Comparison of ENCODE assay signal across 1 cellular context in genomic region chr7:97117372-97118188, GRCh38.
TF ChIP-seq lines count a peak whose summit lies in the region.

SDHAF3 (plus strand) TSS chr7:97117698; CDS start chr7:97117724, 26 bp downstream.

TF ChIP-seq in K562, 482 proteins besides CTCF, POLR2A, EP300 and RAD21 (continued from another document and continues in another):
- TF ChIP-seq SMAD4 (CRISPR knock-in tag; conservative IDR thresholded peaks at IDR 0.05) (0 out of 2 replicates have a peak, but pooled peaks have one; percentile 38), FOXJ2 (tag; IDR thresholded peaks at IDR 0.05) (peak; percentile 91), GABPB1 (CRISPR knock-in tag; IDR thresholded peaks at IDR 0.05) (peak; percentile 99), CBX1 (IDR thresholded peaks at IDR 0.05; ENCODE audit: low read depth) (peak; percentile 95), MEIS2 (IDR thresholded peaks at IDR 0.05; ENCODE audit: partially characterized antibody) (peak; percentile 86), ZBTB5 (IDR thresholded peaks at IDR 0.05) (no peak), POLR2AphosphoS2 (IDR thresholded peaks at IDR 0.05; ENCODE audit: low read length) (peak; percentile 57; the same call in 1 of the 2 replicates), U2AF2 (optimal IDR thresholded peaks at IDR 0.05; ENCODE audit: low read depth, low read length) (no peak), DPF2 (IDR thresholded peaks at IDR 0.05) (no peak; the same call in 1 of the 2 replicates), SIRT6 (IDR thresholded peaks at IDR 0.05; ENCODE audit: low read depth, low read length) (no peak), RUNX1 (IDR thresholded peaks at IDR 0.05; ENCODE audit: low read depth) (peak; percentile 65; the same call in 1 of the 2 replicates), MLLT1 (IDR thresholded peaks at IDR 0.05) (peak; percentile 66 to 91), ZNF592 (IDR thresholded peaks at IDR 0.05) (peak; percentile 49; the same call in 1 of the 2 replicates), NFIX (CRISPR knock-in tag; IDR thresholded peaks at IDR 0.05; ENCODE audit: low read depth) (no peak), CC2D1A (IDR thresholded peaks at IDR 0.05) (0 out of 2 replicates have a peak, but pooled peaks have one; percentile 31), CTBP1 (IDR thresholded peaks at IDR 0.05; ENCODE audit: borderline replicate concordance) (peak; percentile 91), PYGO2 (tag; IDR thresholded peaks at IDR 0.05) (no peak), POLR3G (IDR thresholded peaks at IDR 0.05; ENCODE audit: extremely low read depth, insufficient read length, insufficient replicate concordance) (no peak), NFRKB (IDR thresholded peaks at IDR 0.05; ENCODE audit: low read depth) (peak; percentile 77), FOXM1 (IDR thresholded peaks at IDR 0.05; ENCODE audit: low read depth) (peak; percentile 29; the same call in 1 of the 2 replicates), FOXM1 (CRISPR knock-in tag; IDR thresholded peaks at IDR 0.05; ENCODE audit: low read depth) (no peak), AFF4 (CRISPR knock-in tag; IDR thresholded peaks at IDR 0.05) (peak; percentile 86; the same call in 1 of the 2 replicates), ATF1 (CRISPR knock-in tag; IDR thresholded peaks at IDR 0.05) (peak; percentile 59; the same call in 1 of the 2 replicates), ATF1 (tag; IDR thresholded peaks at IDR 0.05) (peak; percentile 94), POLR2B (IDR thresholded peaks at IDR 0.05; ENCODE audit: low read depth, partially characterized antibody) (peak; percentile 88), ERF (CRISPR knock-in tag; IDR thresholded peaks at IDR 0.05) (no peak; the same call in 1 of the 2 replicates), GABPA (tag; conservative IDR thresholded peaks at IDR 0.05; ENCODE audit: low read depth) (peak; percentile 99), ZC3H11A (IDR thresholded peaks at IDR 0.05; ENCODE audit: low read depth, low read length) (peak; percentile 92), SIN3A (IDR thresholded peaks at IDR 0.05; ENCODE audit: borderline replicate concordance in 2 of 2, control insufficient read depth in 1 of 2, low read depth in 2 of 2, low read length in 2 of 2) (peak; percentile 31 to 65; a peak in 2 of 4 replicates), RFX1 (IDR thresholded peaks at IDR 0.05) (no peak), FOXP4 (CRISPR knock-in tag; IDR thresholded peaks at IDR 0.05; ENCODE audit: borderline replicate concordance) (no peak)
- TF ChIP-seq, protein P1, sequence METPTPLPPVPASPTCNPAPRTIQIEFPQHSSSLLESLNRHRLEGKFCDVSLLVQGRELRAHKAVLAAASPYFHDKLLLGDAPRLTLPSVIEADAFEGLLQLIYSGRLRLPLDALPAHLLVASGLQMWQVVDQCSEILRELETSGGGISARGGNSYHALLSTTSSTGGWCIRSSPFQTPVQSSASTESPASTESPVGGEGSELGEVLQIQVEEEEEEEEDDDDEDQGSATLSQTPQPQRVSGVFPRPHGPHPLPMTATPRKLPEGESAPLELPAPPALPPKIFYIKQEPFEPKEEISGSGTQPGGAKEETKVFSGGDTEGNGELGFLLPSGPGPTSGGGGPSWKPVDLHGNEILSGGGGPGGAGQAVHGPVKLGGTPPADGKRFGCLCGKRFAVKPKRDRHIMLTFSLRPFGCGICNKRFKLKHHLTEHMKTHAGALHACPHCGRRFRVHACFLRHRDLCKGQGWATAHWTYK (CRISPR knock-in tag; IDR thresholded peaks at IDR 0.05): peak; percentile 69; the same call in 1 of the 2 replicates
- TF ChIP-seq, protein P2, sequence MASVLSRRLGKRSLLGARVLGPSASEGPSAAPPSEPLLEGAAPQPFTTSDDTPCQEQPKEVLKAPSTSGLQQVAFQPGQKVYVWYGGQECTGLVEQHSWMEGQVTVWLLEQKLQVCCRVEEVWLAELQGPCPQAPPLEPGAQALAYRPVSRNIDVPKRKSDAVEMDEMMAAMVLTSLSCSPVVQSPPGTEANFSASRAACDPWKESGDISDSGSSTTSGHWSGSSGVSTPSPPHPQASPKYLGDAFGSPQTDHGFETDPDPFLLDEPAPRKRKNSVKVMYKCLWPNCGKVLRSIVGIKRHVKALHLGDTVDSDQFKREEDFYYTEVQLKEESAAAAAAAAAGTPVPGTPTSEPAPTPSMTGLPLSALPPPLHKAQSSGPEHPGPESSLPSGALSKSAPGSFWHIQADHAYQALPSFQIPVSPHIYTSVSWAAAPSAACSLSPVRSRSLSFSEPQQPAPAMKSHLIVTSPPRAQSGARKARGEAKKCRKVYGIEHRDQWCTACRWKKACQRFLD (CRISPR knock-in tag; IDR thresholded peaks at IDR 0.05): peak; percentile 86
- TF ChIP-seq, protein P3, sequence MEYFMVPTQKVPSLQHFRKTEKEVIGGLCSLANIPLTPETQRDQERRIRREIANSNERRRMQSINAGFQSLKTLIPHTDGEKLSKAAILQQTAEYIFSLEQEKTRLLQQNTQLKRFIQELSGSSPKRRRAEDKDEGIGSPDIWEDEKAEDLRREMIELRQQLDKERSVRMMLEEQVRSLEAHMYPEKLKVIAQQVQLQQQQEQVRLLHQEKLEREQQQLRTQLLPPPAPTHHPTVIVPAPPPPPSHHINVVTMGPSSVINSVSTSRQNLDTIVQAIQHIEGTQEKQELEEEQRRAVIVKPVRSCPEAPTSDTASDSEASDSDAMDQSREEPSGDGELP (CRISPR knock-in tag; IDR thresholded peaks at IDR 0.05; ENCODE audit: borderline replicate concordance): peak; percentile 81
- TF ChIP-seq, protein P4, sequence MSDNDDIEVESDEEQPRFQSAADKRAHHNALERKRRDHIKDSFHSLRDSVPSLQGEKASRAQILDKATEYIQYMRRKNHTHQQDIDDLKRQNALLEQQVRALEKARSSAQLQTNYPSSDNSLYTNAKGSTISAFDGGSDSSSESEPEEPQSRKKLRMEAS (CRISPR knock-in tag; IDR thresholded peaks at IDR 0.05): peak; percentile 88
- TF ChIP-seq, protein P5, sequence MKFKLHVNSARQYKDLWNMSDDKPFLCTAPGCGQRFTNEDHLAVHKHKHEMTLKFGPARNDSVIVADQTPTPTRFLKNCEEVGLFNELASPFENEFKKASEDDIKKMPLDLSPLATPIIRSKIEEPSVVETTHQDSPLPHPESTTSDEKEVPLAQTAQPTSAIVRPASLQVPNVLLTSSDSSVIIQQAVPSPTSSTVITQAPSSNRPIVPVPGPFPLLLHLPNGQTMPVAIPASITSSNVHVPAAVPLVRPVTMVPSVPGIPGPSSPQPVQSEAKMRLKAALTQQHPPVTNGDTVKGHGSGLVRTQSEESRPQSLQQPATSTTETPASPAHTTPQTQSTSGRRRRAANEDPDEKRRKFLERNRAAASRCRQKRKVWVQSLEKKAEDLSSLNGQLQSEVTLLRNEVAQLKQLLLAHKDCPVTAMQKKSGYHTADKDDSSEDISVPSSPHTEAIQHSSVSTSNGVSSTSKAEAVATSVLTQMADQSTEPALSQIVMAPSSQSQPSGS (CRISPR knock-in tag; IDR thresholded peaks at IDR 0.05): no peak
- TF ChIP-seq, protein P6, sequence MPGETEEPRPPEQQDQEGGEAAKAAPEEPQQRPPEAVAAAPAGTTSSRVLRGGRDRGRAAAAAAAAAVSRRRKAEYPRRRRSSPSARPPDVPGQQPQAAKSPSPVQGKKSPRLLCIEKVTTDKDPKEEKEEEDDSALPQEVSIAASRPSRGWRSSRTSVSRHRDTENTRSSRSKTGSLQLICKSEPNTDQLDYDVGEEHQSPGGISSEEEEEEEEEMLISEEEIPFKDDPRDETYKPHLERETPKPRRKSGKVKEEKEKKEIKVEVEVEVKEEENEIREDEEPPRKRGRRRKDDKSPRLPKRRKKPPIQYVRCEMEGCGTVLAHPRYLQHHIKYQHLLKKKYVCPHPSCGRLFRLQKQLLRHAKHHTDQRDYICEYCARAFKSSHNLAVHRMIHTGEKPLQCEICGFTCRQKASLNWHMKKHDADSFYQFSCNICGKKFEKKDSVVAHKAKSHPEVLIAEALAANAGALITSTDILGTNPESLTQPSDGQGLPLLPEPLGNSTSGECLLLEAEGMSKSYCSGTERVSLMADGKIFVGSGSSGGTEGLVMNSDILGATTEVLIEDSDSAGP (CRISPR knock-in tag; IDR thresholded peaks at IDR 0.05): no peak
